In genomic region chr13:98571955-98572662, GRCh38 we compare ENCODE assay signal across 8 cellular contexts. TPM values are rescaled to one million over a fixed set of nuclear protein-coding genes. Genes with fewer than 3 reads are reported as not detected.
A peak's percentile ranks its signal among the peaks of the same experiment; 100 is the strongest.
DNase-seq lines count a peak whose midpoint lies in the region; ATAC-seq and TF ChIP-seq lines count a peak whose summit lies in the region.

No MANE protein-coding gene starts in this region.

- H3K79me2 ChIP-seq in PC-9 (ENCODE audit: low read depth) (peaks cover 94% of the 10 kb centered on the region), neural progenitor cell (ENCODE audit: low read depth) (peaks cover 95% of the 10 kb centered on the region)

- ATAC-seq in GM19455 (IDR thresholded peaks at IDR 0.05; ENCODE audit: unreplicated experiment), result no peak
- ATAC-seq in HG03571 (IDR thresholded peaks at IDR 0.05; ENCODE audit: unreplicated experiment), result no peak

- CTCF ChIA-PET in PC-9 (lab: Charles Lee), result no interaction called here

- no peaks in the 10 kb centered on the region for H3K9me2 ChIP-seq in PC-9 (ENCODE audit: insufficient read depth)

- H3K4me2 ChIP-seq in PC-9 (peak overlapping the region; percentile 86), neural progenitor cell (peak overlapping the region; percentile 84)

- H3K27ac ChIP-seq in PC-9 (peak overlapping the region; percentile 86), neural progenitor cell (no peak overlapping the region)

- H3K4me3 Mint-ChIP-seq in neural progenitor cell, result no peak overlapping the region

- no TSS peak for BruUV-seq in PC-9 (replicated peaks; lab: Mats Ljungman, UMichigan)

- DNase-seq in activated naive CD4-positive, alpha-beta T cell treated with Interleukin-2 at 50 U/mL for 16 hours, result peak; percentile 29
- DNase-seq in activated naive CD4-positive, alpha-beta T cell (lab: John Stamatoyannopoulos, UW), result no peak
- DNase-seq in PC-9 (peak; percentile 44 to 84), dermis blood vessel endothelial cell (peak; percentile 31), neural progenitor cell (ENCODE audit: low spot score) (no peak), mucosa of gallbladder (ENCODE audit: low spot score) (no peak)

- intact Hi-C loops in PC-9 (cut with micrococcal nuclease; ENCODE audit: unreplicated experiment), result loop anchor here (1.0 to 2.0 kb wide), 3 partner anchors 65 to 87 kb away; no protein-coding TSS in a partner anchor

- H4K20me1 ChIP-seq in PC-9 (ENCODE audit: insufficient read depth), result peaks cover 80% of the 10 kb centered on the region
- H4K20me1 ChIP-seq in neural progenitor cell (ENCODE audit: low read depth), result peaks cover 93% of the 10 kb centered on the region

- peaks cover 23% of the 10 kb centered on the region for H3K9me3 Mint-ChIP-seq in neural progenitor cell

- H3K4me1 ChIP-seq in PC-9 (replicated peaks; ENCODE audit: insufficient read depth) (peaks cover 61% of the 10 kb centered on the region), neural progenitor cell (peaks cover 41% of the 10 kb centered on the region)

- H3K27me3 ChIP-seq in PC-9 (ENCODE audit: insufficient read depth, low read depth) (no peaks in the 10 kb centered on the region), neural progenitor cell (no peaks in the 10 kb centered on the region)

- H3F3A ChIP-seq in PC-9 (ENCODE audit: insufficient read depth, low read depth), result peaks cover 43% of the 10 kb centered on the region
- peaks cover 8% of the 10 kb centered on the region for H3F3A ChIP-seq in neural progenitor cell (ENCODE audit: low read depth)

- peaks cover 37% of the 10 kb centered on the region for H3K4me1 Mint-ChIP-seq in neural progenitor cell

- H3K9me3 ChIP-seq in PC-9 (ENCODE audit: insufficient read depth, low read depth), result no peaks in the 10 kb centered on the region
- H3K9me3 ChIP-seq in neural progenitor cell (ENCODE audit: low read depth), result no peaks in the 10 kb centered on the region

- H3K27ac Mint-ChIP-seq in neural progenitor cell, result peak overlapping the region; percentile 57

- H3K36me3 Mint-ChIP-seq in neural progenitor cell, result peaks cover 43% of the 10 kb centered on the region

- H3K9ac ChIP-seq in neural progenitor cell, result no peak overlapping the region

- no peaks in the 10 kb centered on the region for H3K27me3 Mint-ChIP-seq in neural progenitor cell (ENCODE audit: insufficient read depth, low read depth)

- H3K36me3 ChIP-seq in PC-9 (ENCODE audit: low read depth), result 0 out of 2 replicates have a peak, but pooled peaks cover 9% of the 10 kb centered on the region
- no peaks in the 10 kb centered on the region for H3K36me3 ChIP-seq in neural progenitor cell

- TF ChIP-seq CTCF in PC-9 (conservative IDR thresholded peaks at IDR 0.05), result no peak
- no peak for TF ChIP-seq CTCF in neural progenitor cell (IDR thresholded peaks at IDR 0.05)

- H3K4me3 ChIP-seq in PC-9, result peak overlapping the region; percentile 98; the same call in 1 of the 2 replicates
- H3K4me3 ChIP-seq in neural progenitor cell, result no peak overlapping the region

- POLR2A ChIA-PET in PC-9 (lab: Charles Lee; ENCODE audit: unreplicated experiment), result no interaction called here

- H2AFZ ChIP-seq in PC-9 (no peak overlapping the region), neural progenitor cell (replicated peaks) (no peak overlapping the region)

RNA-seq across cellular contexts. Expression of gene STK24, which starts 4.8 kb away (rescaled TPM):
- total RNA-seq in PC-9 (2021) (134 and 139 TPM in 2 replicates), dermis blood vessel endothelial cell (40.8 and 69.6 TPM in 2 replicates), neural progenitor cell (ENCODE audit: low replicate concordance) (144 and 330 TPM in 2 replicates), mucosa of gallbladder (113 TPM)

Comparison
In these comparisons a context has a peak if more than half of its experiments do, and no peak if none do; other contexts are left out.
1. DNase-seq: peak in activated naive CD4-positive, alpha-beta T cell treated with Interleukin-2 at 50 U/mL for 16 hours (single experiment), PC-9 (2 of 2) and dermis blood vessel endothelial cell (single experiment); none in activated naive CD4-positive, alpha-beta T cell (0 of 4), neural progenitor cell (single experiment) and mucosa of gallbladder (single experiment).